In genomic region chr13:40221131-40221459, GRCh38 we compare ENCODE assay signal across 12 cellular contexts.
DNase-seq lines count a peak whose midpoint lies in the region; ATAC-seq, FAIRE-seq and TF ChIP-seq lines count a peak whose summit lies in the region.
"Had no signal": no experiment of that assay in that cellular context is flagged by ENCODE, and none has a peak within 500 bp of the region (broad histone marks: within the 10 kb centered on the region; RNA-seq: fewer than 3 reads in every experiment).

No MANE protein-coding gene starts in this region.

- WGBS in gastroesophageal sphincter (ENCODE audit: low coverage in 1 of 2), 2 donors: 83% methylated on average over 1 of the region's 1 CpG; no CpG with 5 or more reads in 1 of the 2 donors
- 0% methylated on average over 1 of the region's 1 CpG for WGBS in pancreas, 2 donors

- no peak for DNase-seq in stimulated activated naive CD8-positive, alpha-beta T cell treated with anti-CD3 and anti-CD28 coated beads, Interleukin-15, Interleukin-2, amounts not matched to agents 100 U/mL and 50 U/mL, for 24 hours
- no peak for DNase-seq in pancreas
- no peak for DNase-seq in GM19240 (ENCODE audit: insufficient read length, low spot score)
- DNase-seq in GOT3 (lab: John Stamatoyannopoulos, UW): no peak
- DNase-seq in KG1 (lab: John Stamatoyannopoulos, UW): no peak
- DNase-seq: activated CD4-positive, CD25-positive, alpha-beta regulatory T cell treated with anti-CD3 and anti-CD28 coated beads, Interleukin-2, amount 50 U/mL, for 72 hours; NCI-H2171 had no signal

- no peaks in the 10 kb centered on the region for H3K9me3 Mint-ChIP-seq in stimulated activated naive CD8-positive, alpha-beta T cell treated with anti-CD3 and anti-CD28 coated beads, Interleukin-15, Interleukin-2, amounts not matched to agents 100 ng/mL and 50 ng/mL, for 24 hours

- H3K4me1 Mint-ChIP-seq in stimulated activated naive CD8-positive, alpha-beta T cell treated with anti-CD3 and anti-CD28 coated beads, Interleukin-15, Interleukin-2, amounts not matched to agents 100 ng/mL and 50 ng/mL, for 24 hours (ENCODE audit: low read depth): peaks cover 56% of the 10 kb centered on the region

- H3K4me1 ChIP-seq in gastroesophageal sphincter (peaks cover 13 to 31% (median 24%) of the 10 kb centered on the region in 3 donors), pancreas (peaks cover 0 to 22% (median 5%) of the 10 kb centered on the region in 3 donors)

- H3K27me3 ChIP-seq in gastroesophageal sphincter (no peaks in the 10 kb centered on the region), pancreas (no peaks in the 10 kb centered on the region)

- peaks cover 7% of the 10 kb centered on the region for H3K36me3 Mint-ChIP-seq in stimulated activated naive CD8-positive, alpha-beta T cell treated with anti-CD3 and anti-CD28 coated beads, Interleukin-15, Interleukin-2, amounts not matched to agents 100 ng/mL and 50 ng/mL, for 24 hours (ENCODE audit: low read depth)

- no peak for TF ChIP-seq POLR2A in gastroesophageal sphincter (IDR thresholded peaks at IDR 0.05)

- no peak for TF ChIP-seq EP300 in gastroesophageal sphincter (IDR thresholded peaks at IDR 0.05)

- H3K27ac ChIP-seq in gastroesophageal sphincter: peak overlapping the region; percentile 77 to 94 (median 84)
- peak overlapping the region in 3 of 4 donors; percentile 25 to 58 (median 52) for H3K27ac ChIP-seq in pancreas

- H3K9me3 ChIP-seq in gastroesophageal sphincter (no peaks in the 10 kb centered on the region), pancreas (no peaks in the 10 kb centered on the region)

- H3K36me3 ChIP-seq in gastroesophageal sphincter (no peaks in the 10 kb centered on the region), pancreas (no peaks in the 10 kb centered on the region)

- TF ChIP-seq CTCF in gastroesophageal sphincter (IDR thresholded peaks at IDR 0.05): no peak
- TF ChIP-seq CTCF in pancreas (IDR thresholded peaks at IDR 0.05): no peak

- H3K4me3 ChIP-seq in gastroesophageal sphincter (no peak overlapping the region), pancreas (no peak overlapping the region)

- ATAC-seq in stimulated activated naive CD8-positive, alpha-beta T cell treated with anti-CD3 and anti-CD28 coated beads, Interleukin-15, Interleukin-2, amounts not matched to agents 100 U/mL and 50 U/mL, for 24 hours: no peak
- ATAC-seq in gastroesophageal sphincter: peak; percentile 18
- peak in 3 of 4 donors; percentile 10 to 13 (median 11) for ATAC-seq in pancreas
- no peak for ATAC-seq in GM19455 (IDR thresholded peaks at IDR 0.05; ENCODE audit: unreplicated experiment)

- peak overlapping the region; percentile 82 for H3K27ac Mint-ChIP-seq in stimulated activated naive CD8-positive, alpha-beta T cell treated with anti-CD3 and anti-CD28 coated beads, Interleukin-15, Interleukin-2, amounts not matched to agents 100 ng/mL and 50 ng/mL, for 24 hours
- H3K27ac Mint-ChIP-seq: HFFc6 had no signal

- no peak for FAIRE-seq in pancreas (lab: Jason Lieb, UNC)
- FAIRE-seq: bronchial epithelial cell had no signal

- intact Hi-C loops in pancreas (cut with DNase I): no loop called here

- peak overlapping the region; percentile 38 for H3K4me3 Mint-ChIP-seq in stimulated activated naive CD8-positive, alpha-beta T cell treated with anti-CD3 and anti-CD28 coated beads, Interleukin-15, Interleukin-2, amounts not matched to agents 100 ng/mL and 50 ng/mL, for 24 hours
- H3K4me3 Mint-ChIP-seq: HFFc6 had no signal

- no peaks in the 10 kb centered on the region for H3K27me3 Mint-ChIP-seq in stimulated activated naive CD8-positive, alpha-beta T cell treated with anti-CD3 and anti-CD28 coated beads, Interleukin-15, Interleukin-2, amounts not matched to agents 100 ng/mL and 50 ng/mL, for 24 hours

Comparison
In these comparisons a context has a peak if more than half of its experiments do, and no peak if none do; other contexts are left out.
1. ATAC-seq: peak in gastroesophageal sphincter (single experiment) and pancreas (3 of 4); none in stimulated activated naive CD8-positive, alpha-beta T cell treated with anti-CD3 and anti-CD28 coated beads, Interleukin-15, Interleukin-2, amounts not matched to agents 100 U/mL and 50 U/mL, for 24 hours (single experiment) and GM19455 (single experiment).